12 cellular contexts compared by ENCODE assay signal in the genomic region with DNA sequence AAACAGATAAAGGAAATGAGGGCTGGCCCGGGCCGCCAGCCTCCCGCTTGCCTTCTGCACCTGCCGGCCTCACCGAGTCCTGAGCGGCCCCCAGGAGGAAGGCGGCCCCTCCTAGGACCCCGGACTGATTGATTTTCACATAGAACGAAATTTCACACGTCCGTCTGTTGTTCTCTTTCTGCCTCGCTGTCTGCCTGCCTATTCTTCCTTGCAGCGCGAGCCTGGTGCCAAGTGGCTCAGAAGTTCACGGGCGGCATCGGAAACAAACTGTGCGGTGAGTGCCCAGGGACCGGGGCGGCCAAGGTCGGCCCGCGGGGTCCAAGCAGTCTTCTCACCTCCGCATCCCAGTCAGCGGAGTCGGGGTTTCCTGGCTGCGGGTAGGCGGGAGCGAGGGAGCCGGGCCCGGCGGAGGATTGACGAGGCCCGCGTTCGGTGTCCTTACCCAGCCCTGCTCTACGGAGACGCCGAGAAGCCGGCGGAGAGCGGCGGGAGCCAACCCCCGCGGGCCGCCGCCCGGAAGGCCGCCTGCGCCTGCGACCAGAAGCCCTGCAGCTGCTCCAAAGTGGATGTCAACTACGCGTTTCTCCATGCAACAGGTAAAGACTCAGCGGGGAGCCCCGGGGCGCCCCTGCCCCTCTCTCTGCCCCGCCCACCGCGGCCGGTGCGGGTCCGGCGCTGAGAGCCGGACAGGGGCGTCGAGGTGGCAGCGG. TPM values are rescaled to one million over a fixed set of nuclear protein-coding genes. Genes with fewer than 3 reads are reported as not detected.
A peak's percentile ranks its signal among the peaks of the same experiment; 100 is the strongest.
DNase-seq lines count a peak whose midpoint lies in the region; ATAC-seq and TF ChIP-seq lines count a peak whose summit lies in the region.
"Had no signal": no experiment of that assay in that cellular context is flagged by ENCODE, and none has a peak within 500 bp of the region (broad histone marks: within the 10 kb centered on the region; RNA-seq: fewer than 3 reads in every experiment).

No MANE protein-coding gene starts in this region.

- peak overlapping the region; percentile 81 for H3K4me3 Mint-ChIP-seq in T-helper 17 cell
- H3K4me3 Mint-ChIP-seq: natural killer cell treated with Interleukin-12 subunit alpha and Interleukin-12 subunit beta and Interleukin-15 and Interleukin-18, amount 100 ng/mL, for 72 hours had no signal

- no peak for TF ChIP-seq POLR2A in body of pancreas (IDR thresholded peaks at IDR 0.05)

- no peak for ATAC-seq in T-helper 17 cell
- no peak for ATAC-seq in GM18858 (IDR thresholded peaks at IDR 0.05; ENCODE audit: unreplicated experiment)
- ATAC-seq in GM18517 (IDR thresholded peaks at IDR 0.05; ENCODE audit: unreplicated experiment) = no peak
- ATAC-seq in body of pancreas = no peak
- ATAC-seq: HCT116; natural killer cell treated with Interleukin-12 subunit alpha and Interleukin-12 subunit beta and Interleukin-15 and Interleukin-18, amount 100 ng/mL, for 72 hours had no signal

- peaks cover 97% of the 10 kb centered on the region for H3K27me3 ChIP-seq in iPS-20b (ENCODE audit: insufficient read depth, low read length)
- peaks cover 0 to 44% of the 10 kb centered on the region in 2 donors for H3K27me3 ChIP-seq in body of pancreas

- H3K36me3 ChIP-seq in iPS-20b (ENCODE audit: insufficient read depth, low read depth, low read length) (no peaks in the 10 kb centered on the region), body of pancreas (replicated peaks in 1 of 2; ENCODE audit: insufficient read depth in 1 of 2, low read depth in 2 of 2) (no peaks in the 10 kb centered on the region)
- H3K36me3 ChIP-seq: transverse colon had no signal

- no peaks in the 10 kb centered on the region for H3K9me3 ChIP-seq in T-helper 17 cell (ENCODE audit: control insufficient read depth, low read length, poor library complexity, severe bottlenecking)
- no peaks in the 10 kb centered on the region for H3K9me3 ChIP-seq in iPS-20b (ENCODE audit: insufficient read depth, low read depth, low read length)
- no peaks in the 10 kb centered on the region for H3K9me3 ChIP-seq in body of pancreas
- H3K9me3 ChIP-seq: transverse colon had no signal

- peaks cover 93% of the 10 kb centered on the region for H3K27me3 Mint-ChIP-seq in T-helper 17 cell

- no peak overlapping the region for H3K9ac ChIP-seq in iPS-20b (ENCODE audit: low read depth, low read length)

- TF ChIP-seq CTCF in body of pancreas (IDR thresholded peaks at IDR 0.05) = no peak

- H3K36me3 Mint-ChIP-seq in T-helper 17 cell (ENCODE audit: low read depth) = peaks cover 8% of the 10 kb centered on the region

- WGBS in body of pancreas, 2 donors = 2 to 3% methylated on average over 17 to 67 of the region's 67 CpGs

- peaks cover 9% of the 10 kb centered on the region for H3K4me1 Mint-ChIP-seq in T-helper 17 cell

- intact Hi-C loops in body of pancreas (cut with DNase I) = no loop called here

- H3K4me1 ChIP-seq in iPS-20b (ENCODE audit: insufficient read depth, low read length) (peaks cover 30% of the 10 kb centered on the region; the same call in 1 of the 2 replicates), body of pancreas (peaks cover 37% of the 10 kb centered on the region)

- H3K4me3 ChIP-seq in iPS-20b (ENCODE audit: low read length) (peak overlapping the region; percentile 65; the same call in 1 of the 2 replicates), body of pancreas (no peak overlapping the region)

- H3K27ac Mint-ChIP-seq in T-helper 17 cell = no peak overlapping the region
- H3K27ac Mint-ChIP-seq: natural killer cell treated with Interleukin-12 subunit alpha and Interleukin-12 subunit beta and Interleukin-15 and Interleukin-18, amount 100 ng/mL, for 72 hours had no signal

- H3K27ac ChIP-seq in iPS-20b (ENCODE audit: low read length) = no peak overlapping the region
- H3K27ac ChIP-seq in body of pancreas = no peak overlapping the region
- H3K27ac ChIP-seq: transverse colon had no signal

- peak; percentile 30 for DNase-seq in stimulated activated CD4-positive, alpha-beta T cell treated with anti-CD3 and anti-CD28 coated beads, Interleukin-15, amount 100 ng/mL, for 24 hours
- DNase-seq in stimulated activated CD4-positive, alpha-beta T cell treated with anti-CD3 and anti-CD28 coated beads, Interleukin-4, amount 100 ng/mL, for 24 hours = no peak
- DNase-seq in T-helper 17 cell = no peak
- DNase-seq in body of pancreas = no peak
- DNase-seq in NCI-H187 (lab: John Stamatoyannopoulos, UW) = no peak
- DNase-seq: RPMI8226, transverse colon had no signal

RNA-seq across cellular contexts. Expression of a gene that starts 1.0 kb away (rescaled TPM):
- total RNA-seq in T-helper 17 cell (not detected), body of pancreas (10 to 100 TPM in 1 of 2 donors, 1 to 10 TPM in 1; 4.3 to 11.7 TPM)
- total RNA-seq: natural killer cell treated with Interleukin-12 subunit alpha and Interleukin-12 subunit beta and Interleukin-15 and Interleukin-18, amount 100 ng/mL, for 72 hours; transverse colon had no signal

Comparison
In these comparisons a context has a peak if more than half of its experiments do, and no peak if none do; other contexts are left out.
1. RNA of a gene that starts 1.0 kb away (total RNA-seq): 4.3 to 11.7 TPM in body of pancreas; not detected in T-helper 17 cell; every median in the first group is over 4 times any median in the second.